In genomic region chr9:76365028-76365427, GRCh38 we compare ENCODE assay signal across 13 cellular contexts. TPM values are rescaled to one million over a fixed set of nuclear protein-coding genes. Genes with fewer than 3 reads are reported as not detected.
A peak's percentile ranks its signal among the peaks of the same experiment; 100 is the strongest.
DNase-seq lines count a peak whose midpoint lies in the region; ATAC-seq, FAIRE-seq and TF ChIP-seq lines count a peak whose summit lies in the region.
"Had no signal": no experiment of that assay in that cellular context is flagged by ENCODE, and none has a peak within 500 bp of the region (broad histone marks: within the 10 kb centered on the region; RNA-seq: fewer than 3 reads in every experiment).

No MANE protein-coding gene starts in this region.

- CTCF ChIA-PET in A549 (lab: Yijun Ruan, JAX), result no interaction called here

- in situ Hi-C loops in brain microvascular endothelial cell (cut with HindIII; ENCODE audit: low pct_ligation_motif_present, low sequenced_read_pairs), result no loop called here

- H3K27ac Mint-ChIP-seq in HFFc6, result no peak overlapping the region
- no peak overlapping the region for H3K27ac Mint-ChIP-seq in stimulated activated memory B cell treated with anti-CD40 and anti-IgM and Interleukin-4, amounts not matched to agents 10 μg/mL and 1 μg/mL and 100 μg/mL, for 72 hours
- H3K27ac Mint-ChIP-seq in activated T-cell treated with anti-CD3 and anti-CD28 coated beads, Interleukin-2, amount 50 U/mL, for 24 hours, result no peak overlapping the region
- H3K27ac Mint-ChIP-seq: T-helper 1 cell treated with Interleukin-12 subunit alpha and Interleukin-12 subunit beta and Interleukin-4 antibody, amounts not matched to agents 30 μg/mL and 1 μg/mL, for 36 hours had no signal

- H3K27ac ChIP-seq in A549 (peak overlapping the region in 1 of 2 experiments; percentile 36; a peak in 3 of 6 replicates), brain microvascular endothelial cell (no peak overlapping the region), sigmoid colon (no peak overlapping the region)

- ATAC-seq in A549, result peak; percentile 71 to 82; a peak in 5 of 6 replicates
- ATAC-seq in stimulated activated memory B cell treated with anti-CD40 and anti-IgM and Interleukin-4, amounts not matched to agents 10 μg/mL and 1 μg/mL and 100 μg/mL, for 72 hours, result no peak
- ATAC-seq in stimulated activated naive CD8-positive, alpha-beta T cell treated with anti-CD3 and anti-CD28 coated beads, Interleukin-15, Interleukin-2, amounts not matched to agents 100 U/mL and 50 U/mL, for 24 hours, result no peak

- DNase-seq in A549 (ENCODE audit: low read depth in 1 of 2, low spot score in 1 of 2), result peak in 1 of 2 experiments; percentile 62
- DNase-seq in HFFc6, result peak; percentile 43
- DNase-seq in brain microvascular endothelial cell, result peak; percentile 28
- DNase-seq in islet precursor cell, result peak; percentile 79
- no peak for DNase-seq in activated T-cell treated with anti-CD3 and anti-CD28 coated beads, Interleukin-2, amount 50 U/mL, for 24 hours
- no peak for DNase-seq in sigmoid colon
- DNase-seq in stimulated activated naive CD8-positive, alpha-beta T cell treated with anti-CD3 and anti-CD28 coated beads, Interleukin-15, Interleukin-2, amounts not matched to agents 100 U/mL and 50 U/mL, for 24 hours, result no peak
- DNase-seq: activated CD8-positive, alpha-beta memory T cell treated with anti-CD3 and anti-CD28 coated beads for 24 hours; amygdala; erythroblast; retina had no signal

- H3K9me3 ChIP-seq in A549, result no peaks in the 10 kb centered on the region
- H3K9me3 ChIP-seq in sigmoid colon, result no peaks in the 10 kb centered on the region

- WGBS in A549 (ENCODE audit: missing lambda C conversion rate), result 7% methylated on average over 1 of the region's 1 CpG
- WGBS in sigmoid colon, 2 donors, result 31 to 55% methylated on average over 1 of the region's 1 CpG

- peak overlapping the region; percentile 40 for H3K4me2 ChIP-seq in A549

- FAIRE-seq in A549 (lab: Jason Lieb, UNC), result peak; percentile 7

- H3K4me1 ChIP-seq in A549, result peaks cover 42% of the 10 kb centered on the region
- peaks cover 0 to 6% (median 0%) of the 10 kb centered on the region in 4 donors for H3K4me1 ChIP-seq in sigmoid colon

- intact Hi-C loops in sigmoid colon (cut with DNase I), result no loop called here

- TF ChIP-seq POLR2A in A549 (IDR thresholded peaks at IDR 0.05; ENCODE audit: low read length) (no peak), sigmoid colon (IDR thresholded peaks at IDR 0.05) (no peak)

- TF ChIP-seq EP300 in A549 (IDR thresholded peaks at IDR 0.05) (no peak; a peak in 1 of 5 replicates), sigmoid colon (IDR thresholded peaks at IDR 0.05) (no peak)

- no peak overlapping the region for H3K4me3 Mint-ChIP-seq in HFFc6
- no peak overlapping the region for H3K4me3 Mint-ChIP-seq in stimulated activated memory B cell treated with anti-CD40 and anti-IgM and Interleukin-4, amounts not matched to agents 10 μg/mL and 1 μg/mL and 100 μg/mL, for 72 hours
- H3K4me3 Mint-ChIP-seq in activated T-cell treated with anti-CD3 and anti-CD28 coated beads, Interleukin-2, amount 50 U/mL, for 24 hours, result no peak overlapping the region
- H3K4me3 Mint-ChIP-seq: T-helper 1 cell treated with Interleukin-12 subunit alpha and Interleukin-12 subunit beta and Interleukin-4 antibody, amounts not matched to agents 30 μg/mL and 1 μg/mL, for 36 hours had no signal

- H3K4me3 ChIP-seq in A549, result no peak overlapping the region
- H3K4me3 ChIP-seq in brain microvascular endothelial cell (ENCODE audit: low read depth, low read length), result no peak overlapping the region
- H3K4me3 ChIP-seq in sigmoid colon, result no peak overlapping the region

- H3K36me3 ChIP-seq in brain microvascular endothelial cell (replicated peaks), result no peaks in the 10 kb centered on the region
- no peaks in the 10 kb centered on the region for H3K36me3 ChIP-seq in sigmoid colon

- no peak for TF ChIP-seq CTCF in A549 (IDR thresholded peaks at IDR 0.05)
- no peak for TF ChIP-seq CTCF in HFFc6 (IDR thresholded peaks at IDR 0.05)
- TF ChIP-seq CTCF in brain microvascular endothelial cell (IDR thresholded peaks at IDR 0.05; ENCODE audit: low read depth, low read length, missing control alignments), result no peak
- no peak for TF ChIP-seq CTCF in sigmoid colon (IDR thresholded peaks at IDR 0.05)

- peaks cover 21% of the 10 kb centered on the region for H3K4me1 Mint-ChIP-seq in HFFc6 (ENCODE audit: low read depth)
- no peaks in the 10 kb centered on the region for H3K4me1 Mint-ChIP-seq in stimulated activated memory B cell treated with anti-CD40 and anti-IgM and Interleukin-4, amounts not matched to agents 10 μg/mL and 1 μg/mL and 100 μg/mL, for 72 hours
- H3K4me1 Mint-ChIP-seq in activated T-cell treated with anti-CD3 and anti-CD28 coated beads, Interleukin-2, amount 50 U/mL, for 24 hours (ENCODE audit: low read depth), result no peaks in the 10 kb centered on the region

- H3K27me3 ChIP-seq in brain microvascular endothelial cell (replicated peaks) (no peaks in the 10 kb centered on the region), sigmoid colon (no peaks in the 10 kb centered on the region)

- POLR2A ChIA-PET in A549 (lab: Yijun Ruan, JAX), result interaction anchor here (1.8 kb wide), 1 partner anchor 30 kb away, joined by 7 read pairs; the partner anchor contains the start of gene RFK

- no peaks in the 10 kb centered on the region for H3K36me3 Mint-ChIP-seq in HFFc6 (ENCODE audit: low read depth)
- no peaks in the 10 kb centered on the region for H3K36me3 Mint-ChIP-seq in stimulated activated memory B cell treated with anti-CD40 and anti-IgM and Interleukin-4, amounts not matched to agents 10 μg/mL and 1 μg/mL and 100 μg/mL, for 72 hours
- H3K36me3 Mint-ChIP-seq in activated T-cell treated with anti-CD3 and anti-CD28 coated beads, Interleukin-2, amount 50 U/mL, for 24 hours (ENCODE audit: low read depth), result no peaks in the 10 kb centered on the region

- peaks cover 10% of the 10 kb centered on the region for H3K27me3 Mint-ChIP-seq in HFFc6 (ENCODE audit: insufficient read depth)
- peaks cover 13% of the 10 kb centered on the region for H3K27me3 Mint-ChIP-seq in stimulated activated memory B cell treated with anti-CD40 and anti-IgM and Interleukin-4, amounts not matched to agents 10 μg/mL and 1 μg/mL and 100 μg/mL, for 72 hours
- peaks cover 8% of the 10 kb centered on the region for H3K27me3 Mint-ChIP-seq in activated T-cell treated with anti-CD3 and anti-CD28 coated beads, Interleukin-2, amount 50 U/mL, for 24 hours

- no peaks in the 10 kb centered on the region for H3K9me3 Mint-ChIP-seq in HFFc6
- H3K9me3 Mint-ChIP-seq in stimulated activated memory B cell treated with anti-CD40 and anti-IgM and Interleukin-4, amounts not matched to agents 10 μg/mL and 1 μg/mL and 100 μg/mL, for 72 hours, result no peaks in the 10 kb centered on the region
- H3K9me3 Mint-ChIP-seq in activated T-cell treated with anti-CD3 and anti-CD28 coated beads, Interleukin-2, amount 50 U/mL, for 24 hours, result no peaks in the 10 kb centered on the region
- H3K9me3 Mint-ChIP-seq: T-helper 1 cell treated with Interleukin-12 subunit alpha and Interleukin-12 subunit beta and Interleukin-4 antibody, amounts not matched to agents 30 μg/mL and 1 μg/mL, for 36 hours had no signal

- TF ChIP-seq RAD21 in A549 (conservative IDR thresholded peaks at IDR 0.05 in 1 of 2, IDR thresholded peaks at IDR 0.05 in 1 of 2), result no peak

TF ChIP-seq in A549, 52 proteins besides CTCF, POLR2A, EP300 and RAD21:
- TF ChIP-seq CHD4 (IDR thresholded peaks at IDR 0.05; ENCODE audit: borderline replicate concordance) (no peak), CEBPB (IDR thresholded peaks at IDR 0.05) (peak in 1 of 2 experiments; percentile 48; a peak in 1 of 4 replicates), FOSL2 (IDR thresholded peaks at IDR 0.05) (peak; percentile 66), FOSL2 (CRISPR knock-in tag; IDR thresholded peaks at IDR 0.05) (peak; percentile 85), RFX5 (IDR thresholded peaks at IDR 0.05) (no peak), MAX (IDR thresholded peaks at IDR 0.05) (peak; percentile 32; the same call in 1 of the 2 replicates), RARB (CRISPR knock-in tag; IDR thresholded peaks at IDR 0.05) (no peak)

RNA-seq across cellular contexts. Expression of gene RFK, which starts 29.2 kb away (rescaled TPM):
- 130 and 184 TPM in 2 replicates for polyA plus RNA-seq in A549 (2011; rRNA removed)
- 22.4 and 34.2 TPM in 2 replicates for polyA plus RNA-seq in A549 (2012; cell fraction: cytosol; rRNA removed)
- polyA plus RNA-seq in A549 (2012; cell fraction: nucleus; rRNA removed), result 8.7 and 11.8 TPM in 2 replicates
- polyA plus RNA-seq in A549 (2017; fragmentation: RNase III; extraction: RNeasy Plus Mini Kit Qiagen cat#74134 plus additional on column Dnase treatment), result 43.1 to 56.7 TPM (median 50.5 TPM) in 3 replicates
- polyA minus RNA-seq in A549 (2011; rRNA and poly(A)+ RNA removed), result 20.9 and 23.0 TPM in 2 replicates
- 10 to 100 TPM; 16.7 to 19.0 (median 18.1) TPM for total RNA-seq in HFFc6 (2021; fragmentation: NEBNext Ultra II Directional; extraction: Animal tissue kit (Norgen Biotek cat#: 25700))
- 10 to 100 TPM; 12.9 to 23.5 (median 21.6) TPM for total RNA-seq in sigmoid colon
- 100 to 1,000 TPM in 1 of 3 donors, 10 to 100 TPM in 2; 28.9 to 145 (median 92.5) TPM for polyA plus RNA-seq in sigmoid colon

Comparison
In these comparisons a context has a peak if more than half of its experiments do, and no peak if none do; other contexts are left out.
1. ATAC-seq: peak in A549 (2 of 2); none in stimulated activated memory B cell treated with anti-CD40 and anti-IgM and Interleukin-4, amounts not matched to agents 10 μg/mL and 1 μg/mL and 100 μg/mL, for 72 hours (single experiment) and stimulated activated naive CD8-positive, alpha-beta T cell treated with anti-CD3 and anti-CD28 coated beads, Interleukin-15, Interleukin-2, amounts not matched to agents 100 U/mL and 50 U/mL, for 24 hours (single experiment).
2. DNase-seq: peak in HFFc6 (single experiment), brain microvascular endothelial cell (single experiment) and islet precursor cell (single experiment); none in activated T-cell treated with anti-CD3 and anti-CD28 coated beads, Interleukin-2, amount 50 U/mL, for 24 hours (single experiment), sigmoid colon (single experiment) and stimulated activated naive CD8-positive, alpha-beta T cell treated with anti-CD3 and anti-CD28 coated beads, Interleukin-15, Interleukin-2, amounts not matched to agents 100 U/mL and 50 U/mL, for 24 hours (single experiment).